Comparison of ENCODE assay signal across 21 cellular contexts in genomic region chr19:3268326-3268725, GRCh38. TPM values are rescaled to one million over a fixed set of nuclear protein-coding genes. Genes with fewer than 3 reads are reported as not detected.
DNase-seq lines count a peak whose midpoint lies in the region; ATAC-seq and TF ChIP-seq lines count a peak whose summit lies in the region.
"Had no signal": no experiment of that assay in that cellular context is flagged by ENCODE, and none has a peak within 500 bp of the region (broad histone marks: within the 10 kb centered on the region; RNA-seq: fewer than 3 reads in every experiment).

No MANE protein-coding gene starts in this region.

- POLR2A ChIA-PET in HEK293 (lab: Yijun Ruan, JAX) = no interaction called here

- intact Hi-C loops in sigmoid colon (cut with DNase I) (no loop called here), left ventricle myocardium inferior (cut with micrococcal nuclease) (no loop called here)

- H3K4me3 ChIP-seq in HEK293 (ENCODE audit: low read depth, low read length) = no peak overlapping the region
- H3K4me3 ChIP-seq in sigmoid colon = no peak overlapping the region
- H3K4me3 ChIP-seq in left ventricle myocardium inferior = no peak overlapping the region
- H3K4me3 ChIP-seq: BLaER1 had no signal

- peaks cover 10 to 60% (median 43%) of the 10 kb centered on the region in 3 donors for H3K27me3 ChIP-seq in sigmoid colon
- peaks cover 77% of the 10 kb centered on the region for H3K27me3 ChIP-seq in left ventricle myocardium inferior (ENCODE audit: low read depth)

- H3K4me1 ChIP-seq in HEK293 (ENCODE audit: control insufficient read depth, insufficient read depth, low read length) (peaks cover 2% of the 10 kb centered on the region; the same call in 1 of the 2 replicates), sigmoid colon (no peaks in the 10 kb centered on the region), left ventricle myocardium inferior (no peaks in the 10 kb centered on the region)

- H3K9me3 ChIP-seq in HEK293 (ENCODE audit: control insufficient read depth, insufficient read depth, low read depth, low read length) = no peaks in the 10 kb centered on the region
- H3K9me3 ChIP-seq in sigmoid colon = peaks cover 0 to 6% (median 5%) of the 10 kb centered on the region in 4 donors
- peaks cover 10% of the 10 kb centered on the region for H3K9me3 ChIP-seq in left ventricle myocardium inferior (replicated peaks)

- no peak for TF ChIP-seq POLR2A in sigmoid colon (IDR thresholded peaks at IDR 0.05)

- H3K27ac ChIP-seq in HEK293 (ENCODE audit: extremely low read depth, low read depth, low read length) = no peak overlapping the region
- peak overlapping the region; percentile 33 for H3K27ac ChIP-seq in cingulate gyrus (ENCODE audit: low read depth, low read length)
- no peak overlapping the region for H3K27ac ChIP-seq in sigmoid colon
- H3K27ac ChIP-seq in left ventricle myocardium inferior (replicated peaks) = no peak overlapping the region
- H3K27ac ChIP-seq: BLaER1 had no signal

- DNase-seq in medulla oblongata (ENCODE audit: extremely low spot score) (peak; percentile 37), pons (ENCODE audit: low spot score) (peak; percentile 42), sigmoid colon (no peak), NCI-H146 (lab: John Stamatoyannopoulos, UW) (no peak), left ventricle myocardium inferior (no peak)
- DNase-seq: CD4-positive, CD25-positive, alpha-beta regulatory T cell; KBM-7; NCI-H1694; NCI-H2029 treated with DMSO at 0.1 percent for 48 hours; NCI-H226; NCI-H510A; NCI-H69; RPMI8226; SHP77 had no signal

- H3K36me3 ChIP-seq in HEK293 (ENCODE audit: control insufficient read depth in 2 of 2, insufficient read depth in 1 of 2, low read length in 2 of 2) (no peaks in the 10 kb centered on the region), sigmoid colon (no peaks in the 10 kb centered on the region), left ventricle myocardium inferior (no peaks in the 10 kb centered on the region)
- H3K36me3 ChIP-seq: BLaER1 had no signal

- CTCF ChIA-PET in HEK293 (lab: Yijun Ruan, JAX) = no interaction called here

- no peak for ATAC-seq in HG03378 (IDR thresholded peaks at IDR 0.05; ENCODE audit: unreplicated experiment)

- TF ChIP-seq EP300 in sigmoid colon (IDR thresholded peaks at IDR 0.05) = no peak

- 76 to 85% methylated on average over 15 of the region's 15 CpGs for WGBS in sigmoid colon, 2 donors

- TF ChIP-seq CTCF in HEK293 (tag by site-specific recombination; IDR thresholded peaks at IDR 0.05) = no peak
- TF ChIP-seq CTCF in sigmoid colon (IDR thresholded peaks at IDR 0.05) = no peak
- no peak for TF ChIP-seq CTCF in left ventricle myocardium inferior (IDR thresholded peaks at IDR 0.05; ENCODE audit: borderline replicate concordance)

TF ChIP-seq in HEK293, 187 proteins besides CTCF, POLR2A, EP300 and RAD21:
- TF ChIP-seq ZNF148 (tag by site-specific recombination; IDR thresholded peaks at IDR 0.05; ENCODE audit: borderline replicate concordance) = no peak
- 0 out of 2 replicates have a peak, but pooled peaks have one; percentile 22 for TF ChIP-seq HIC1 (tag by site-specific recombination; IDR thresholded peaks at IDR 0.05)

RNA-seq across cellular contexts. Expression of gene CELF5, which starts 43.9 kb away (rescaled TPM):
- 1 to 10 TPM in 2 of 4 donors, under 1 TPM in 2; 0.33 to 1.1 (median 0.72) TPM for total RNA-seq in sigmoid colon
- under 1 TPM in 2 of 3 donors, not detected in 1; under 0.01 to 0.38 TPM for polyA plus RNA-seq in sigmoid colon
- total RNA-seq in left ventricle myocardium inferior = not detected
- total RNA-seq: A172, LHCN-M2, SK-MEL-5 had no signal
- polyA plus RNA-seq: CD4-positive, CD25-positive, alpha-beta regulatory T cell had no signal

Comparison
In these comparisons a context has a peak if more than half of its experiments do, and no peak if none do; other contexts are left out.
1. DNase-seq: peak in medulla oblongata (single experiment) and pons (single experiment); none in sigmoid colon (single experiment), NCI-H146 (single experiment) and left ventricle myocardium inferior (single experiment).